Comparison of ENCODE assay signal across 12 cellular contexts in genomic region chr5:36403601-36404311, GRCh38.
A peak's percentile ranks its signal among the peaks of the same experiment; 100 is the strongest.
DNase-seq lines count a peak whose midpoint lies in the region; ATAC-seq and TF ChIP-seq lines count a peak whose summit lies in the region.
"Had no signal": no experiment of that assay in that cellular context is flagged by ENCODE, and none has a peak within 500 bp of the region (broad histone marks: within the 10 kb centered on the region; RNA-seq: fewer than 3 reads in every experiment).

No MANE protein-coding gene starts in this region.

- CTCF ChIA-PET in SK-N-SH (lab: Yijun Ruan, JAX), result interaction anchor here (0.8 to 1.7 kb wide), 3 partner anchors 9 to 292 kb away, joined by 3 to 5 read pairs (median 3); no protein-coding TSS in a partner anchor

- no peak for TF ChIP-seq RAD21 in SK-N-SH (IDR thresholded peaks at IDR 0.05; ENCODE audit: low read length)

- H3K27me3 ChIP-seq in SK-N-SH (ENCODE audit: insufficient read depth) (peaks cover 7% of the 10 kb centered on the region; the same call in 1 of the 2 replicates), right lobe of liver (no peaks in the 10 kb centered on the region), vagina (no peaks in the 10 kb centered on the region)
- H3K27me3 ChIP-seq: cardiac muscle cell had no signal

- TF ChIP-seq POLR2A in right lobe of liver (IDR thresholded peaks at IDR 0.05), result no peak
- TF ChIP-seq POLR2A in vagina (IDR thresholded peaks at IDR 0.05), result no peak

- H3K9me3 ChIP-seq in SK-N-SH (no peaks in the 10 kb centered on the region), right lobe of liver (no peaks in the 10 kb centered on the region), vagina (no peaks in the 10 kb centered on the region)

- H3K4me2 ChIP-seq in SK-N-SH, result peak overlapping the region; percentile 0; the same call in 1 of the 2 replicates

- H3K4me1 ChIP-seq in SK-N-SH (ENCODE audit: control insufficient read depth in 1 of 2, insufficient read depth in 2 of 2, low read depth in 1 of 2, low read length in 1 of 2) (peaks cover 0 to 13% of the 10 kb centered on the region in 2 experiments; a peak in 1 of 4 replicates), right lobe of liver (peaks cover 0 to 29% (median 10%) of the 10 kb centered on the region in 4 donors), vagina (peaks cover 14% of the 10 kb centered on the region)

- H3K27ac ChIP-seq in SK-N-SH (ENCODE audit: low read depth in 2 of 2, low read length in 1 of 2), result peak overlapping the region in 1 of 2 experiments; percentile 54; a peak in 2 of 4 replicates
- peak overlapping the region; percentile 76 to 92 (median 86) for H3K27ac ChIP-seq in right lobe of liver
- peak overlapping the region; percentile 51 for H3K27ac ChIP-seq in vagina
- H3K27ac ChIP-seq: cardiac muscle cell had no signal

- no peaks in the 10 kb centered on the region for H3K36me3 ChIP-seq in SK-N-SH (replicated peaks in 1 of 2; ENCODE audit: control insufficient read depth in 1 of 2, insufficient read depth in 2 of 2, low read length in 1 of 2)
- no peaks in the 10 kb centered on the region for H3K36me3 ChIP-seq in right lobe of liver
- H3K36me3 ChIP-seq in vagina, result no peaks in the 10 kb centered on the region
- H3K36me3 ChIP-seq: cardiac muscle cell had no signal

- no peak overlapping the region for H2AFZ ChIP-seq in SK-N-SH (ENCODE audit: low read depth)

- intact Hi-C loops in right lobe of liver (cut with DNase I), result no loop called here
- intact Hi-C loops in vagina (cut with DNase I), result no loop called here

- no peak for DNase-seq in SK-N-SH
- DNase-seq in astrocyte of the hippocampus (ENCODE audit: low read depth, low spot score), result peak; percentile 76
- DNase-seq in right lobe of liver, result no peak
- no peak for DNase-seq in vagina (ENCODE audit: extremely low spot score in 2 of 2)
- no peak for DNase-seq in NCI-H1417 (lab: John Stamatoyannopoulos, UW)
- no peak for DNase-seq in germinal center (ENCODE audit: low spot score)
- DNase-seq: 8988T, NCI-H345 had no signal

- H3K4me3 ChIP-seq in SK-N-SH (ENCODE audit: low read depth in 2 of 2, low read length in 1 of 2) (no peak overlapping the region), right lobe of liver (no peak overlapping the region), vagina (no peak overlapping the region)
- H3K4me3 ChIP-seq: cardiac muscle cell had no signal

- no peak for ATAC-seq in SK-N-SH treated with all-trans-retinoic acid at 6 μM for 48 hours
- ATAC-seq in right lobe of liver, result peak; percentile 14 to 53 (median 36)
- ATAC-seq in GM19395 (IDR thresholded peaks at IDR 0.05; ENCODE audit: unreplicated experiment), result no peak
- ATAC-seq: left colon had no signal

- no peaks in the 10 kb centered on the region for H3K9me2 ChIP-seq in SK-N-SH

- TF ChIP-seq CTCF in SK-N-SH (IDR thresholded peaks at IDR 0.05) (no peak), right lobe of liver (IDR thresholded peaks at IDR 0.05) (no peak), vagina (IDR thresholded peaks at IDR 0.05) (no peak)

- H3K79me2 ChIP-seq in SK-N-SH (ENCODE audit: insufficient read depth), result no peaks in the 10 kb centered on the region

- no peak overlapping the region for H3K9ac ChIP-seq in SK-N-SH

- WGBS in SK-N-SH (ENCODE audit: low lambda C conversion rate), result 32% methylated on average over 6 of the region's 6 CpGs
- WGBS in right lobe of liver (ENCODE audit: insufficient coverage, low coverage, low lambda C conversion rate, missing lambda C conversion rate), result 16% methylated on average over 3 of the region's 6 CpGs

- peaks cover 10% of the 10 kb centered on the region for H3F3A ChIP-seq in SK-N-SH (replicated peaks; ENCODE audit: insufficient read depth)

- POLR2A ChIA-PET in SK-N-SH (lab: Yijun Ruan, JAX), result no interaction called here

- TF ChIP-seq EP300 in SK-N-SH (IDR thresholded peaks at IDR 0.05; ENCODE audit: borderline replicate concordance in 1 of 2, low read depth in 1 of 2, low read length in 1 of 2), result peak in 1 of 2 experiments; percentile 19; a peak in 1 of 4 replicates

- no peaks in the 10 kb centered on the region for H4K20me1 ChIP-seq in SK-N-SH (ENCODE audit: insufficient read depth)

TF ChIP-seq in SK-N-SH, 30 proteins besides CTCF, POLR2A, EP300 and RAD21:
- TF ChIP-seq POLR2AphosphoS5 (IDR thresholded peaks at IDR 0.05; ENCODE audit: low read depth, low read length) (no peak), TCF12 (IDR thresholded peaks at IDR 0.05) (peak; percentile 63), PBX3 (IDR thresholded peaks at IDR 0.05) (0 out of 2 replicates have a peak, but pooled peaks have one; percentile 4), NFIC (IDR thresholded peaks at IDR 0.05; ENCODE audit: borderline replicate concordance) (peak; percentile 24; the same call in 1 of the 2 replicates)

TF ChIP-seq in SK-N-SH treated with all-trans-retinoic acid at 6 μM for 48 hours, 23 proteins besides CTCF, POLR2A, EP300 and RAD21:
- TF ChIP-seq GLIS3 (CRISPR knock-in tag; IDR thresholded peaks at IDR 0.05), result no peak
- TF ChIP-seq PPARA (CRISPR knock-in tag; IDR thresholded peaks at IDR 0.05; ENCODE audit: borderline replicate concordance), result no peak
- no peak for TF ChIP-seq OSR1 (CRISPR knock-in tag; IDR thresholded peaks at IDR 0.05)
- TF ChIP-seq ZNF70 (CRISPR knock-in tag; IDR thresholded peaks at IDR 0.05), result no peak
- TF ChIP-seq ZFP30 (CRISPR knock-in tag; IDR thresholded peaks at IDR 0.05), result no peak
- no peak for TF ChIP-seq ZNF565 (CRISPR knock-in tag; conservative IDR thresholded peaks at IDR 0.05; ENCODE audit: low read depth)
- TF ChIP-seq ZNF8 (CRISPR knock-in tag; IDR thresholded peaks at IDR 0.05), result no peak
- no peak for TF ChIP-seq ISL1 (CRISPR knock-in tag; IDR thresholded peaks at IDR 0.05)
- no peak for TF ChIP-seq TSHZ2 (CRISPR knock-in tag; IDR thresholded peaks at IDR 0.05)
- TF ChIP-seq ARNTL (CRISPR knock-in tag; IDR thresholded peaks at IDR 0.05; ENCODE audit: borderline replicate concordance, low read depth), result no peak
- TF ChIP-seq BACH2 (CRISPR knock-in tag; IDR thresholded peaks at IDR 0.05; ENCODE audit: borderline replicate concordance), result no peak
- no peak for TF ChIP-seq CSDC2 (CRISPR knock-in tag; IDR thresholded peaks at IDR 0.05)
- TF ChIP-seq TCF4 (CRISPR knock-in tag; IDR thresholded peaks at IDR 0.05; ENCODE audit: borderline replicate concordance), result no peak
- no peak for TF ChIP-seq CREB5 (CRISPR knock-in tag; IDR thresholded peaks at IDR 0.05; ENCODE audit: low read depth)

Comparison
In these comparisons a context has a peak if more than half of its experiments do, and no peak if none do; other contexts are left out.
1. ATAC-seq: peak in right lobe of liver (4 of 4); none in SK-N-SH treated with all-trans-retinoic acid at 6 μM for 48 hours (single experiment) and GM19395 (single experiment).